9 cellular contexts compared by ENCODE assay signal in the genomic region with DNA sequence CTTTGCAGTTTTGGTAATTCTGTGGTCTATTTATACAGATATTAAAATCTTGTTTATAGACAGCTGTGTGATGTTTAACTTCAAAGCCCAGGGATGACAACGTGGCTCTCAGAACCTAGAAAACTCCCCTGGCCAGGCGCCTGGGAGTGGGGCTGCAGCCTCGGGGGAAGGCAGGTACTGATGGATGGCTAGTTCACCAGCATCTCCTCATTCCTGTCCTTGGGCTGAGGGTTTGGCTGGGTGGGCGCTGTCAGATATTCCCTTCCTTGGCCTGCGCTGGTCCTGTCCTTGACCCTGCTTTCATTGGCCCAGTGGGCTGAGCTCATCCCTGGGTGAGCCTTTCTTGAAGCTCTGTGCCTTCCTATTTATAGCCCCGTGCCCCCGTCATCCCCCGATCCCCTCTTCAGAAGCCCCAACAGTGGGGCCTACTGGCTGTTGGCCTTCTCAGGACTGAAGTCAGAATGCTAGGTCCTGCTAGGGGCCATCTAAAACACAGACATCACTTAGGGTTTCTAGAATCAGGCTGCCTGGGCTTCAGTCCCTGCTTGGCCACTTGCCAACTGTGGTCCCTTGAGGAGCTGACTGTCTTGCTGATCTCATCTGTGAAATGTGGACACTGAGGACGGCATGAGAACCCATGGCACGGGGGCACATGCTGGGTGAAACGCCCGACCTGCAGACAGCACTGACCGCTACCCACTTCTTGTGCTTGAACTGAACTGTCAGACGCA. TPM values are rescaled to one million over a fixed set of nuclear protein-coding genes. Genes with fewer than 3 reads are reported as not detected.
A peak's percentile ranks its signal among the peaks of the same experiment; 100 is the strongest.
DNase-seq lines count a peak whose midpoint lies in the region; ATAC-seq, FAIRE-seq and TF ChIP-seq lines count a peak whose summit lies in the region.
"Had no signal": no experiment of that assay in that cellular context is flagged by ENCODE, and none has a peak within 500 bp of the region (broad histone marks: within the 10 kb centered on the region; RNA-seq: fewer than 3 reads in every experiment).

No MANE protein-coding gene starts in this region.

- FAIRE-seq in kidney (lab: Jason Lieb, UNC) (no peak), GM19239 (lab: Jason Lieb, UNC) (no peak)

- H3K9me3 Mint-ChIP-seq in activated T-helper 2 cell treated with anti-CD3 and anti-CD28 coated beads, Interferon-gamma antibody, Interleukin-2, Interleukin-4, amounts not matched to agents 10 μg/mL and 5 μg/mL and 100 μg/mL, durations not matched to agents 14 hours and 24 hours and 36 hours, result no peaks in the 10 kb centered on the region
- H3K9me3 Mint-ChIP-seq in stimulated activated naive B cell treated with anti-CD40 and anti-IgM and Interleukin-4, amounts not matched to agents 10 μg/mL and 1 μg/mL and 100 μg/mL, for 72 hours, result no peaks in the 10 kb centered on the region
- no peaks in the 10 kb centered on the region for H3K9me3 Mint-ChIP-seq in immature natural killer cell
- H3K9me3 Mint-ChIP-seq: activated naive CD8-positive, alpha-beta T cell treated with anti-CD3 and anti-CD28 coated beads for 36 hours had no signal

- H3K27ac ChIP-seq in HUES64 (ENCODE audit: low read depth, low read length), result peak overlapping the region; percentile 40; the same call in 1 of the 2 replicates
- H3K27ac ChIP-seq in kidney (ENCODE audit: low read depth in 2 of 2, low read length in 2 of 2), result no peak overlapping the region

- no peak for ATAC-seq in stimulated activated naive B cell treated with anti-CD40 and anti-IgM and Interleukin-4, amounts not matched to agents 10 μg/mL and 1 μg/mL and 100 μg/mL, for 72 hours (replicated peaks)
- no peak for ATAC-seq in HG03378 (IDR thresholded peaks at IDR 0.05; ENCODE audit: unreplicated experiment)

- H3K9me3 ChIP-seq in HUES64 (ENCODE audit: insufficient read depth, low read depth, low read length) (no peaks in the 10 kb centered on the region), kidney (ENCODE audit: control insufficient read depth in 1 of 2, low read length in 2 of 2) (no peaks in the 10 kb centered on the region)

- peaks cover 76% of the 10 kb centered on the region for H3K36me3 ChIP-seq in HUES64 (ENCODE audit: insufficient read depth, low read length)
- peaks cover 10 to 29% of the 10 kb centered on the region in 2 donors for H3K36me3 ChIP-seq in kidney (ENCODE audit: control insufficient read depth in 1 of 2, insufficient read depth in 2 of 2, low read length in 2 of 2)

- no peaks in the 10 kb centered on the region for H3K4me1 ChIP-seq in HUES64 (ENCODE audit: insufficient read depth, low read length)
- no peaks in the 10 kb centered on the region for H3K4me1 ChIP-seq in kidney (ENCODE audit: control insufficient read depth in 1 of 2, insufficient read depth in 1 of 2, low read depth in 1 of 2, low read length in 2 of 2)

- no peak overlapping the region for H3K4me3 Mint-ChIP-seq in activated T-helper 2 cell treated with anti-CD3 and anti-CD28 coated beads, Interferon-gamma antibody, Interleukin-2, Interleukin-4, amounts not matched to agents 10 μg/mL and 5 μg/mL and 100 μg/mL, durations not matched to agents 14 hours and 24 hours and 36 hours (ENCODE audit: low read depth)
- no peak overlapping the region for H3K4me3 Mint-ChIP-seq in stimulated activated naive B cell treated with anti-CD40 and anti-IgM and Interleukin-4, amounts not matched to agents 10 μg/mL and 1 μg/mL and 100 μg/mL, for 72 hours
- H3K4me3 Mint-ChIP-seq in immature natural killer cell, result no peak overlapping the region
- H3K4me3 Mint-ChIP-seq: activated naive CD8-positive, alpha-beta T cell treated with anti-CD3 and anti-CD28 coated beads for 36 hours had no signal

- peak overlapping the region; percentile 5 for H3K27ac Mint-ChIP-seq in activated T-helper 2 cell treated with anti-CD3 and anti-CD28 coated beads, Interferon-gamma antibody, Interleukin-2, Interleukin-4, amounts not matched to agents 10 μg/mL and 5 μg/mL and 100 μg/mL, durations not matched to agents 14 hours and 24 hours and 36 hours
- peak overlapping the region; percentile 91 for H3K27ac Mint-ChIP-seq in stimulated activated naive B cell treated with anti-CD40 and anti-IgM and Interleukin-4, amounts not matched to agents 10 μg/mL and 1 μg/mL and 100 μg/mL, for 72 hours
- no peak overlapping the region for H3K27ac Mint-ChIP-seq in immature natural killer cell

- H3K27me3 Mint-ChIP-seq in activated T-helper 2 cell treated with anti-CD3 and anti-CD28 coated beads, Interferon-gamma antibody, Interleukin-2, Interleukin-4, amounts not matched to agents 10 μg/mL and 5 μg/mL and 100 μg/mL, durations not matched to agents 14 hours and 24 hours and 36 hours (ENCODE audit: low read depth), result no peaks in the 10 kb centered on the region
- H3K27me3 Mint-ChIP-seq in stimulated activated naive B cell treated with anti-CD40 and anti-IgM and Interleukin-4, amounts not matched to agents 10 μg/mL and 1 μg/mL and 100 μg/mL, for 72 hours, result no peaks in the 10 kb centered on the region
- H3K27me3 Mint-ChIP-seq in immature natural killer cell (ENCODE audit: low read depth in 3 of 3), result peaks cover 0 to 1% (median 0%) of the 10 kb centered on the region in 3 donors
- H3K27me3 Mint-ChIP-seq: activated naive CD8-positive, alpha-beta T cell treated with anti-CD3 and anti-CD28 coated beads for 36 hours had no signal

- TF ChIP-seq CTCF in kidney (IDR thresholded peaks at IDR 0.05; ENCODE audit: borderline replicate concordance, extremely low read depth, insufficient read depth), result no peak

- intact Hi-C loops in activated T-helper 2 cell treated with anti-CD3 and anti-CD28 coated beads, Interferon-gamma antibody, Interleukin-2, Interleukin-4, amounts not matched to agents 10 μg/mL and 5 μg/mL and 100 μg/mL, durations not matched to agents 14 hours and 24 hours and 36 hours (cut with micrococcal nuclease), result no loop called here
- intact Hi-C loops in kidney (cut with DNase I), result no loop called here

- DNase-seq in activated T-helper 2 cell treated with anti-CD3 and anti-CD28 coated beads, Interferon-gamma antibody, Interleukin-2, Interleukin-4, amounts not matched to agents 10 μg/mL and 5 μg/mL and 100 μg/mL, durations not matched to agents 14 hours and 24 hours and 36 hours (ENCODE audit: low spot score), result no peak
- DNase-seq in kidney, result peak; percentile 71
- DNase-seq in stimulated activated naive B cell treated with anti-CD40 and anti-IgM and Interleukin-4, amounts not matched to agents 10 μg/mL and 1 μg/mL and 100 μg/mL, for 72 hours, result no peak
- no peak for DNase-seq in GM19239 (ENCODE audit: insufficient read length, low spot score)
- DNase-seq in immature natural killer cell, result no peak
- DNase-seq in Ammon's horn (ENCODE audit: low spot score), result no peak

- H3K4me3 ChIP-seq in HUES64 (ENCODE audit: low read length) (no peak overlapping the region), kidney (ENCODE audit: low read length in 2 of 2) (no peak overlapping the region)

- H3K9ac ChIP-seq in HUES64 (ENCODE audit: low read depth, low read length) (no peak overlapping the region), kidney (ENCODE audit: low read length in 2 of 2) (no peak overlapping the region)

- H3K36me3 Mint-ChIP-seq in activated T-helper 2 cell treated with anti-CD3 and anti-CD28 coated beads, Interferon-gamma antibody, Interleukin-2, Interleukin-4, amounts not matched to agents 10 μg/mL and 5 μg/mL and 100 μg/mL, durations not matched to agents 14 hours and 24 hours and 36 hours (ENCODE audit: low read depth), result peaks cover 45% of the 10 kb centered on the region
- peaks cover 43 to 57% of the 10 kb centered on the region in 2 donors for H3K36me3 Mint-ChIP-seq in stimulated activated naive B cell treated with anti-CD40 and anti-IgM and Interleukin-4, amounts not matched to agents 10 μg/mL and 1 μg/mL and 100 μg/mL, for 72 hours
- H3K36me3 Mint-ChIP-seq in immature natural killer cell, result peaks cover 0 to 15% (median 0%) of the 10 kb centered on the region in 3 donors

- no peaks in the 10 kb centered on the region for H3K27me3 ChIP-seq in HUES64 (ENCODE audit: insufficient read depth, low read length)

- whole genome bisulfite sequencing in HUES64, result 92% methylated on average over 14 of the region's 14 CpGs

- H3K4me1 Mint-ChIP-seq in activated T-helper 2 cell treated with anti-CD3 and anti-CD28 coated beads, Interferon-gamma antibody, Interleukin-2, Interleukin-4, amounts not matched to agents 10 μg/mL and 5 μg/mL and 100 μg/mL, durations not matched to agents 14 hours and 24 hours and 36 hours (ENCODE audit: low read depth), result peaks cover 2% of the 10 kb centered on the region
- H3K4me1 Mint-ChIP-seq in stimulated activated naive B cell treated with anti-CD40 and anti-IgM and Interleukin-4, amounts not matched to agents 10 μg/mL and 1 μg/mL and 100 μg/mL, for 72 hours, result peaks cover 4 to 6% of the 10 kb centered on the region in 2 donors
- no peaks in the 10 kb centered on the region for H3K4me1 Mint-ChIP-seq in immature natural killer cell
- H3K4me1 Mint-ChIP-seq: activated naive CD8-positive, alpha-beta T cell treated with anti-CD3 and anti-CD28 coated beads for 36 hours had no signal

RNA-seq across cellular contexts. Expression of a gene that starts 20.9 kb away (rescaled TPM):
- polyA plus RNA-seq in HUES64 (2013, experiment 1 of 2), result 42.2 TPM
- polyA plus RNA-seq in HUES64 (2013, experiment 2 of 2), result 38.4 TPM
- 71.5 and 73.4 TPM in 2 replicates for total RNA-seq in activated T-helper 2 cell treated with anti-CD3 and anti-CD28 coated beads, Interferon-gamma antibody, Interleukin-2, Interleukin-4, amounts not matched to agents 10 μg/mL and 5 μg/mL and 100 μg/mL, durations not matched to agents 14 hours and 24 hours and 36 hours
- total RNA-seq in kidney, result 128 TPM
- polyA plus RNA-seq in kidney (ENCODE audit: insufficient read depth, low read depth, low replicate concordance) (118 TPM), immature natural killer cell (10 to 100 TPM; 20.4 to 42.2 (median 24.1) TPM)

RNA-seq across cellular contexts. Expression of a gene that starts 29.2 kb away (rescaled TPM):
- 13.5 TPM for polyA plus RNA-seq in HUES64 (2013, experiment 1 of 2)
- 11.2 TPM for polyA plus RNA-seq in HUES64 (2013, experiment 2 of 2)
- 41.5 and 41.7 TPM in 2 replicates for total RNA-seq in activated T-helper 2 cell treated with anti-CD3 and anti-CD28 coated beads, Interferon-gamma antibody, Interleukin-2, Interleukin-4, amounts not matched to agents 10 μg/mL and 5 μg/mL and 100 μg/mL, durations not matched to agents 14 hours and 24 hours and 36 hours
- total RNA-seq in kidney, result 29.9 TPM
- polyA plus RNA-seq in kidney (ENCODE audit: insufficient read depth, low read depth, low replicate concordance) (26.1 TPM), immature natural killer cell (1 to 10 TPM; 4.8 to 9.1 (median 6.9) TPM)

RNA-seq across cellular contexts. Expression of a gene that starts 59.7 kb away (rescaled TPM):
- polyA plus RNA-seq in HUES64 (2013, experiment 1 of 2), result 59.2 TPM
- polyA plus RNA-seq in HUES64 (2013, experiment 2 of 2), result 52.2 TPM
- 161 and 175 TPM in 2 replicates for total RNA-seq in activated T-helper 2 cell treated with anti-CD3 and anti-CD28 coated beads, Interferon-gamma antibody, Interleukin-2, Interleukin-4, amounts not matched to agents 10 μg/mL and 5 μg/mL and 100 μg/mL, durations not matched to agents 14 hours and 24 hours and 36 hours
- total RNA-seq in kidney, result 27.9 TPM
- 6.4 TPM for polyA plus RNA-seq in kidney (ENCODE audit: insufficient read depth, low read depth, low replicate concordance)
- 10 to 100 TPM; 12.2 to 31.8 (median 18.6) TPM for polyA plus RNA-seq in immature natural killer cell

RNA-seq across cellular contexts. Expression of a gene that starts 59.8 kb away (rescaled TPM):
- 16.7 TPM for polyA plus RNA-seq in HUES64 (2013, experiment 1 of 2)
- polyA plus RNA-seq in HUES64 (2013, experiment 2 of 2), result 14.6 TPM
- total RNA-seq in activated T-helper 2 cell treated with anti-CD3 and anti-CD28 coated beads, Interferon-gamma antibody, Interleukin-2, Interleukin-4, amounts not matched to agents 10 μg/mL and 5 μg/mL and 100 μg/mL, durations not matched to agents 14 hours and 24 hours and 36 hours, result 13.0 and 13.3 TPM in 2 replicates
- total RNA-seq in kidney, result 13.9 TPM
- 17.0 TPM for polyA plus RNA-seq in kidney (ENCODE audit: insufficient read depth, low read depth, low replicate concordance)
- 10 to 100 TPM in 1 of 3 donors, 1 to 10 TPM in 2; 9.5 to 18.0 (median 10.0) TPM for polyA plus RNA-seq in immature natural killer cell

Comparison
In these comparisons a context has a peak if more than half of its experiments do, and no peak if none do; other contexts are left out.
1. H3K27ac Mint-ChIP-seq: peak in activated T-helper 2 cell treated with anti-CD3 and anti-CD28 coated beads, Interferon-gamma antibody, Interleukin-2, Interleukin-4, amounts not matched to agents 10 μg/mL and 5 μg/mL and 100 μg/mL, durations not matched to agents 14 hours and 24 hours and 36 hours (single experiment) and stimulated activated naive B cell treated with anti-CD40 and anti-IgM and Interleukin-4, amounts not matched to agents 10 μg/mL and 1 μg/mL and 100 μg/mL, for 72 hours (single experiment); none in immature natural killer cell (0 of 6).